ENCODE assay signal across 24 cellular contexts in the genomic region with DNA sequence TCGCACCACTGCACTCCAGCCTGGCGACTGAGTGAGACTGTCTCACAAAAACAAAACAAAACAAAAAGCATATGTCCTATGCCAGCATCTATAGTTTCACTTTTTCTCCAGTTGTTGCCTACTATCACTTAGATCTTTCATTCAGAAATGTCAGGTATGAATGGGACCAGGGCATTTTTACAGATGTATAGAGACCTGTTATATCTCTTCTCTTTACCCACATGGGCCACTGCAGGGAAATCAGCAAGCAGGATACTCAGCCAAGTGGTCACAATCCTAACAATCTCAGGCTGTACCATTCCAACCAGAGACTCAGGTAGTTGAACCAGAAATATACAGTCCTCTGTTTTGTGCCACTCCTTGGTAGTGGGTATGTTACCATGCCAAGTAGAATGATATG.
"Had no signal": no experiment of that assay in that cellular context is flagged by ENCODE, and none has a peak within 500 bp of the region (broad histone marks: within the 10 kb centered on the region; RNA-seq: fewer than 3 reads in every experiment).

No MANE protein-coding gene starts in this region.

- H3K27ac Mint-ChIP-seq: activated CD4-positive, alpha-beta memory T cell treated with anti-CD3 and anti-CD28 coated beads for 36 hours; activated CD4-positive, alpha-beta T cell treated with anti-CD3 and anti-CD28 coated beads, Interleukin-2, amount 10 ng/mL, durations not matched to agents 7 days and 5 days; activated naive CD8-positive, alpha-beta T cell treated with anti-CD3 and anti-CD28 coated beads, Interleukin-2, amount 10 ng/mL, durations not matched to agents 7 days and 5 days; WTC11 had no signal

- H3K9me3 ChIP-seq: MG63, SK-N-SH had no signal

- H3K4me3 Mint-ChIP-seq: activated CD4-positive, alpha-beta memory T cell treated with anti-CD3 and anti-CD28 coated beads for 36 hours; activated CD4-positive, alpha-beta T cell treated with anti-CD3 and anti-CD28 coated beads, Interleukin-2, amount 10 ng/mL, durations not matched to agents 7 days and 5 days; activated naive CD8-positive, alpha-beta T cell treated with anti-CD3 and anti-CD28 coated beads, Interleukin-2, amount 10 ng/mL, durations not matched to agents 7 days and 5 days; central memory CD8-positive, alpha-beta T cell; WTC11 had no signal

- H3K9ac ChIP-seq: SK-N-SH had no signal

- DNase-seq: activated CD4-positive, alpha-beta memory T cell treated with anti-CD3 and anti-CD28 coated beads for 36 hours; activated CD4-positive, alpha-beta T cell treated with anti-CD3 and anti-CD28 coated beads, Interleukin-2, amount 10 ng/mL, durations not matched to agents 7 days and 5 days; activated CD4-positive, CD25-positive, alpha-beta regulatory T cell treated with anti-CD3 and anti-CD28 coated beads, Interleukin-2, amount 50 U/mL, for 72 hours; activated gamma-delta T cell; activated naive CD4-positive, alpha-beta T cell treated with anti-CD3 and anti-CD28 coated beads, Interleukin-2, amount 50 U/mL, for 16 hours; activated naive CD8-positive, alpha-beta T cell treated with anti-CD3 and anti-CD28 coated beads, Interleukin-2, amount 10 ng/mL, durations not matched to agents 7 days and 5 days; activated T-cell treated with anti-CD3 and anti-CD28 coated beads for 4 hours; aorta; MG63; MV-4-11; NCI-H1092 treated with DMSO at 0.1 percent for 48 hours; NCI-H1417 treated with DMSO at 0.1 percent for 48 hours; NCI-H1694; NCI-H2029; NCI-H2107; NCI-H226; NCI-H526; NCI-H774; RPMI8226; SK-N-SH; T-helper 1 cell had no signal

- H3K27me3 Mint-ChIP-seq: activated CD4-positive, alpha-beta memory T cell treated with anti-CD3 and anti-CD28 coated beads for 36 hours; activated CD4-positive, alpha-beta T cell treated with anti-CD3 and anti-CD28 coated beads, Interleukin-2, amount 10 ng/mL, durations not matched to agents 7 days and 5 days; activated naive CD8-positive, alpha-beta T cell treated with anti-CD3 and anti-CD28 coated beads, Interleukin-2, amount 10 ng/mL, durations not matched to agents 7 days and 5 days; central memory CD8-positive, alpha-beta T cell had no signal

- H3K36me3 ChIP-seq: MG63 had no signal

- ATAC-seq: Right ventricle myocardium inferior, WTC11 had no signal

- H3K4me3 ChIP-seq: MG63 had no signal

- H3K27me3 ChIP-seq: MG63 had no signal

- H3K9me3 Mint-ChIP-seq: activated CD4-positive, alpha-beta memory T cell treated with anti-CD3 and anti-CD28 coated beads for 36 hours; activated CD4-positive, alpha-beta T cell treated with anti-CD3 and anti-CD28 coated beads, Interleukin-2, amount 10 ng/mL, durations not matched to agents 7 days and 5 days; activated naive CD8-positive, alpha-beta T cell treated with anti-CD3 and anti-CD28 coated beads, Interleukin-2, amount 10 ng/mL, durations not matched to agents 7 days and 5 days; central memory CD8-positive, alpha-beta T cell; WTC11 had no signal
